Comparison of ENCODE assay signal across 21 cellular contexts in genomic region chr2:45786030-45786830, GRCh38.
A peak's percentile ranks its signal among the peaks of the same experiment; 100 is the strongest.
DNase-seq lines count a peak whose midpoint lies in the region; ATAC-seq and TF ChIP-seq lines count a peak whose summit lies in the region.
"Had no signal": no experiment of that assay in that cellular context is flagged by ENCODE, and none has a peak within 500 bp of the region (broad histone marks: within the 10 kb centered on the region; RNA-seq: fewer than 3 reads in every experiment).

No MANE protein-coding gene starts in this region.

- H3K23ac ChIP-seq in neuronal stem cell (ENCODE audit: low read depth, low read length, poor library complexity), result peak overlapping the region; percentile 1

- ATAC-seq in activated CD8-positive, alpha-beta T cell treated with anti-CD3 and anti-CD28 coated beads for 36 hours, result peak; percentile 20
- ATAC-seq in activated CD8-positive, alpha-beta T cell treated with anti-CD3 and anti-CD28 coated beads, Interleukin-2, amount 10 ng/mL, durations not matched to agents 7 days and 5 days, result no peak
- ATAC-seq in GM18858 (IDR thresholded peaks at IDR 0.05; ENCODE audit: unreplicated experiment), result no peak
- ATAC-seq: A549; naive thymus-derived CD4-positive, alpha-beta T cell; Right ventricle myocardium inferior had no signal

- TF ChIP-seq CTCF in activated CD8-positive, alpha-beta T cell treated with anti-CD3 and anti-CD28 coated beads for 36 hours (IDR thresholded peaks at IDR 0.05), result no peak
- no peak for TF ChIP-seq CTCF in neural progenitor cell (IDR thresholded peaks at IDR 0.05)

- CTCF ChIA-PET in activated CD8-positive, alpha-beta T cell treated with anti-CD3 and anti-CD28 coated beads for 36 hours (lab: Charles Lee), result interaction anchor here (7.4 kb wide), 1 partner anchor 7 kb away, joined by 46 read pairs; no protein-coding TSS in a partner anchor
- CTCF ChIA-PET in activated CD8-positive, alpha-beta T cell treated with anti-CD3 and anti-CD28 coated beads, Interleukin-2, amount 10 ng/mL, durations not matched to agents 7 days and 5 days (lab: Charles Lee), result interaction anchor here (1.3 kb wide), 1 partner anchor 8 kb away, joined by 6 read pairs; no protein-coding TSS in a partner anchor
- CTCF ChIA-PET in activated CD4-positive, alpha-beta memory T cell treated with anti-CD3 and anti-CD28 coated beads for 36 hours (lab: Charles Lee), result interaction anchor here (4.7 kb wide), 1 partner anchor 8 kb away, joined by 27 read pairs; no protein-coding TSS in a partner anchor

- no peaks in the 10 kb centered on the region for H3K9me3 ChIP-seq in KOPT-K1 (ENCODE audit: insufficient read depth, low read length, poor library complexity, severe bottlenecking)
- H3K9me3 ChIP-seq in neuronal stem cell (replicated peaks in 1 of 2; ENCODE audit: control insufficient read depth in 2 of 2, insufficient read depth in 1 of 2, low read depth in 1 of 2, low read length in 2 of 2), result no peaks in the 10 kb centered on the region
- H3K9me3 ChIP-seq in neural progenitor cell (ENCODE audit: low read depth), result no peaks in the 10 kb centered on the region
- H3K9me3 ChIP-seq: A549, left ventricle myocardium inferior, MG63, vagina had no signal

- H2AFZ ChIP-seq in neuronal stem cell (ENCODE audit: low read length) (no peak overlapping the region), neural progenitor cell (replicated peaks) (no peak overlapping the region)

- no peaks in the 10 kb centered on the region for H3K27me3 ChIP-seq in neuronal stem cell (ENCODE audit: control insufficient read depth in 3 of 3, insufficient read depth in 3 of 3, low read depth in 1 of 3, low read length in 3 of 3)
- H3K27me3 ChIP-seq in neural progenitor cell, result no peaks in the 10 kb centered on the region
- H3K27me3 ChIP-seq: MG63, vagina had no signal

- H2AK5ac ChIP-seq in neuronal stem cell (ENCODE audit: low read depth, low read length), result no peak overlapping the region

- no peaks in the 10 kb centered on the region for H3K79me1 ChIP-seq in neuronal stem cell (ENCODE audit: low read depth, low read length)

- POLR2A ChIA-PET in activated CD8-positive, alpha-beta T cell treated with anti-CD3 and anti-CD28 coated beads for 36 hours (lab: Charles Lee), result no interaction called here
- POLR2A ChIA-PET in activated CD8-positive, alpha-beta T cell treated with anti-CD3 and anti-CD28 coated beads, Interleukin-2, amount 10 ng/mL, durations not matched to agents 7 days and 5 days (lab: Charles Lee), result no interaction called here
- POLR2A ChIA-PET in activated CD4-positive, alpha-beta memory T cell treated with anti-CD3 and anti-CD28 coated beads for 36 hours (lab: Charles Lee), result no interaction called here

- H3K4me1 ChIP-seq in neuronal stem cell (ENCODE audit: control insufficient read depth in 2 of 2, insufficient read depth in 1 of 2, low read depth in 1 of 2, low read length in 2 of 2) (peaks cover 2 to 19% of the 10 kb centered on the region in 2 donors), neural progenitor cell (peaks cover 7% of the 10 kb centered on the region)
- H3K4me1 ChIP-seq: A549, vagina had no signal

- H3K4me3 ChIP-seq in neuronal stem cell (ENCODE audit: low read length in 2 of 2), result no peak overlapping the region
- H3K4me3 ChIP-seq in neural progenitor cell, result no peak overlapping the region
- H3K4me3 ChIP-seq: A549, left ventricle myocardium inferior, MG63, vagina had no signal

- no peak overlapping the region for H2BK120ac ChIP-seq in neuronal stem cell (ENCODE audit: low read depth, low read length)

- no peak overlapping the region for H3K4ac ChIP-seq in neuronal stem cell (ENCODE audit: low read length)

- no peak overlapping the region for H4K91ac ChIP-seq in neuronal stem cell (ENCODE audit: low read depth, low read length, poor library complexity)

- WGBS in neuronal stem cell (ENCODE audit: extremely low coverage in 2 of 2, insufficient read length in 2 of 2, insufficient replicate concordance in 1 of 2), 2 donors, result no CpG with 5 or more reads among the region's 10 CpGs

- H3K18ac ChIP-seq in neuronal stem cell (ENCODE audit: low read length), result no peak overlapping the region

- H2BK15ac ChIP-seq in neuronal stem cell (ENCODE audit: low read length), result no peak overlapping the region

- H2BK12ac ChIP-seq in neuronal stem cell (ENCODE audit: low read length), result no peak overlapping the region

- H3K4me2 ChIP-seq in neuronal stem cell (ENCODE audit: insufficient read depth, low read length, poor library complexity, severe bottlenecking), result no peak overlapping the region
- no peak overlapping the region for H3K4me2 ChIP-seq in neural progenitor cell
- H3K4me2 ChIP-seq: A549 had no signal

- no peaks in the 10 kb centered on the region for H3K9me3 Mint-ChIP-seq in activated CD8-positive, alpha-beta T cell treated with anti-CD3 and anti-CD28 coated beads for 36 hours
- H3K9me3 Mint-ChIP-seq in activated CD8-positive, alpha-beta T cell treated with anti-CD3 and anti-CD28 coated beads, Interleukin-2, amount 10 ng/mL, durations not matched to agents 7 days and 5 days (ENCODE audit: insufficient read depth), result no peaks in the 10 kb centered on the region
- no peaks in the 10 kb centered on the region for H3K9me3 Mint-ChIP-seq in activated CD4-positive, alpha-beta memory T cell treated with anti-CD3 and anti-CD28 coated beads for 36 hours
- no peaks in the 10 kb centered on the region for H3K9me3 Mint-ChIP-seq in neural progenitor cell
- H3K9me3 Mint-ChIP-seq: naive thymus-derived CD4-positive, alpha-beta T cell had no signal

- DNase-seq in activated CD8-positive, alpha-beta T cell treated with anti-CD3 and anti-CD28 coated beads for 36 hours, result no peak
- no peak for DNase-seq in activated CD8-positive, alpha-beta T cell treated with anti-CD3 and anti-CD28 coated beads, Interleukin-2, amount 10 ng/mL, durations not matched to agents 7 days and 5 days
- peak; percentile 16 for DNase-seq in activated CD4-positive, alpha-beta memory T cell treated with anti-CD3 and anti-CD28 coated beads for 36 hours
- DNase-seq in neuronal stem cell (ENCODE audit: low spot score) (no peak), neural progenitor cell (ENCODE audit: low spot score) (no peak), NCI-H1694 (lab: John Stamatoyannopoulos, UW) (no peak)
- DNase-seq: activated naive CD4-positive, alpha-beta T cell treated with Interleukin-2 at 50 U/mL for 16 hours; aorta; hypothalamus; left ventricle myocardium inferior; MG63; naive thymus-derived CD4-positive, alpha-beta T cell; NCI-H1417 treated with DMSO at 0.1 percent for 48 hours; NCI-H446 had no signal

- no peaks in the 10 kb centered on the region for H3K79me2 ChIP-seq in neural progenitor cell (ENCODE audit: low read depth)

- peak overlapping the region; percentile 43 for H3K27ac Mint-ChIP-seq in activated CD8-positive, alpha-beta T cell treated with anti-CD3 and anti-CD28 coated beads for 36 hours
- H3K27ac Mint-ChIP-seq in activated CD8-positive, alpha-beta T cell treated with anti-CD3 and anti-CD28 coated beads, Interleukin-2, amount 10 ng/mL, durations not matched to agents 7 days and 5 days, result no peak overlapping the region
- H3K27ac Mint-ChIP-seq in activated CD4-positive, alpha-beta memory T cell treated with anti-CD3 and anti-CD28 coated beads for 36 hours, result no peak overlapping the region
- H3K27ac Mint-ChIP-seq in neural progenitor cell, result no peak overlapping the region
- H3K27ac Mint-ChIP-seq: B cell had no signal

- H3F3A ChIP-seq in neural progenitor cell (ENCODE audit: low read depth), result no peaks in the 10 kb centered on the region

- H3K14ac ChIP-seq in neuronal stem cell (ENCODE audit: low read length), result no peak overlapping the region

- H4K8ac ChIP-seq in neuronal stem cell (ENCODE audit: low read depth, low read length), result no peak overlapping the region

- H2BK5ac ChIP-seq in neuronal stem cell (ENCODE audit: low read length), result no peak overlapping the region

- peaks cover 4% of the 10 kb centered on the region for H3K4me1 Mint-ChIP-seq in activated CD8-positive, alpha-beta T cell treated with anti-CD3 and anti-CD28 coated beads for 36 hours (ENCODE audit: low read depth)
- H3K4me1 Mint-ChIP-seq in activated CD8-positive, alpha-beta T cell treated with anti-CD3 and anti-CD28 coated beads, Interleukin-2, amount 10 ng/mL, durations not matched to agents 7 days and 5 days (ENCODE audit: low read depth), result peaks cover 7% of the 10 kb centered on the region
- peaks cover 10% of the 10 kb centered on the region for H3K4me1 Mint-ChIP-seq in activated CD4-positive, alpha-beta memory T cell treated with anti-CD3 and anti-CD28 coated beads for 36 hours (ENCODE audit: low read depth)
- peaks cover 20% of the 10 kb centered on the region for H3K4me1 Mint-ChIP-seq in neural progenitor cell

- H3K9ac ChIP-seq in neuronal stem cell (ENCODE audit: low read depth, low read length, poor library complexity), result no peak overlapping the region
- H3K9ac ChIP-seq in neural progenitor cell, result no peak overlapping the region

- peak overlapping the region; percentile 57 for H3K27ac ChIP-seq in KOPT-K1 (ENCODE audit: low read depth, low read length, poor library complexity, severe bottlenecking)
- H3K27ac ChIP-seq in neuronal stem cell (replicated peaks; ENCODE audit: low read length), result no peak overlapping the region
- no peak overlapping the region for H3K27ac ChIP-seq in neural progenitor cell
- H3K27ac ChIP-seq: A549, HL-60, left ventricle myocardium inferior, vagina had no signal

- H3K36me3 Mint-ChIP-seq in activated CD8-positive, alpha-beta T cell treated with anti-CD3 and anti-CD28 coated beads for 36 hours (ENCODE audit: low read depth), result no peaks in the 10 kb centered on the region
- H3K36me3 Mint-ChIP-seq in activated CD8-positive, alpha-beta T cell treated with anti-CD3 and anti-CD28 coated beads, Interleukin-2, amount 10 ng/mL, durations not matched to agents 7 days and 5 days (ENCODE audit: low read depth), result no peaks in the 10 kb centered on the region
- H3K36me3 Mint-ChIP-seq in activated CD4-positive, alpha-beta memory T cell treated with anti-CD3 and anti-CD28 coated beads for 36 hours, result no peaks in the 10 kb centered on the region
- H3K36me3 Mint-ChIP-seq in neural progenitor cell, result no peaks in the 10 kb centered on the region

- H3K36me3 ChIP-seq in KOPT-K1 (ENCODE audit: insufficient read depth, low read length), result no peaks in the 10 kb centered on the region
- no peaks in the 10 kb centered on the region for H3K36me3 ChIP-seq in neuronal stem cell (replicated peaks in 1 of 2; ENCODE audit: control insufficient read depth in 2 of 2, insufficient read depth in 2 of 2, low read length in 2 of 2)
- H3K36me3 ChIP-seq in neural progenitor cell, result no peaks in the 10 kb centered on the region
- H3K36me3 ChIP-seq: left ventricle myocardium inferior, MG63, vagina had no signal

- H3K27me3 Mint-ChIP-seq in activated CD8-positive, alpha-beta T cell treated with anti-CD3 and anti-CD28 coated beads for 36 hours, result no peaks in the 10 kb centered on the region
- H3K27me3 Mint-ChIP-seq in activated CD8-positive, alpha-beta T cell treated with anti-CD3 and anti-CD28 coated beads, Interleukin-2, amount 10 ng/mL, durations not matched to agents 7 days and 5 days (ENCODE audit: low read depth), result no peaks in the 10 kb centered on the region
- H3K27me3 Mint-ChIP-seq in activated CD4-positive, alpha-beta memory T cell treated with anti-CD3 and anti-CD28 coated beads for 36 hours, result no peaks in the 10 kb centered on the region
- peaks cover 2% of the 10 kb centered on the region for H3K27me3 Mint-ChIP-seq in neural progenitor cell (ENCODE audit: insufficient read depth, low read depth)
- H3K27me3 Mint-ChIP-seq: B cell; naive thymus-derived CD4-positive, alpha-beta T cell had no signal

- no peak overlapping the region for H3K4me3 Mint-ChIP-seq in activated CD8-positive, alpha-beta T cell treated with anti-CD3 and anti-CD28 coated beads for 36 hours
- H3K4me3 Mint-ChIP-seq in activated CD8-positive, alpha-beta T cell treated with anti-CD3 and anti-CD28 coated beads, Interleukin-2, amount 10 ng/mL, durations not matched to agents 7 days and 5 days, result no peak overlapping the region
- H3K4me3 Mint-ChIP-seq in activated CD4-positive, alpha-beta memory T cell treated with anti-CD3 and anti-CD28 coated beads for 36 hours, result no peak overlapping the region
- no peak overlapping the region for H3K4me3 Mint-ChIP-seq in neural progenitor cell
- H3K4me3 Mint-ChIP-seq: B cell had no signal

- intact Hi-C loops in activated CD8-positive, alpha-beta T cell treated with anti-CD3 and anti-CD28 coated beads for 36 hours (cut with micrococcal nuclease), result no loop called here
- intact Hi-C loops in activated CD4-positive, alpha-beta memory T cell treated with anti-CD3 and anti-CD28 coated beads for 36 hours (cut with micrococcal nuclease), result no loop called here

- H4K20me1 ChIP-seq in neural progenitor cell (ENCODE audit: low read depth), result no peaks in the 10 kb centered on the region
